22 cellular contexts compared by ENCODE assay signal in the genomic region with DNA sequence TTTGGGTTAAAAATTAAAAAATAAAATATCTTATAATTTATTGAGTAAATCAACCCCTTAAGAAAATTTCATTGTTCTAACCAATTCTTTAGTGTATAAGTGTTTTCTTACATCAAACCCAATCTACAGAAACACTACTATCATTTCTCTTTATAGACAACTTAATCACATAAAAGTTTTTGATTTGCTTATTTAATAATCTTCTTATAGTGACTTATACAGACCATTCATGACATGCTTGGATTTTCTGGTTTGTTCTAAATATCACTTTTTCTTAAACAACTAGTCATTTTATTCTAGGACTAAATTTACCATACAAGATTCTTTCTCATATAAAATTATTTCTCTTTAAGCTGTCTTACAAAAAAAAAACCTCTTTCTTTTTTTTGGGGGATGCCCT. TPM values are rescaled to one million over a fixed set of nuclear protein-coding genes. Genes with fewer than 3 reads are reported as not detected.
DNase-seq lines count a peak whose midpoint lies in the region; ATAC-seq, FAIRE-seq and TF ChIP-seq lines count a peak whose summit lies in the region.
"Had no signal": no experiment of that assay in that cellular context is flagged by ENCODE, and none has a peak within 500 bp of the region (broad histone marks: within the 10 kb centered on the region; RNA-seq: fewer than 3 reads in every experiment).

No MANE protein-coding gene starts in this region.

- H3K4me3 Mint-ChIP-seq in neural progenitor cell = no peak overlapping the region
- H3K4me3 Mint-ChIP-seq: CD8-positive, alpha-beta T cell; HFFc6 had no signal

- H3K4me2 ChIP-seq in HepG2 (ENCODE audit: low read depth, low read length) = no peak overlapping the region
- H3K4me2 ChIP-seq in neural progenitor cell = no peak overlapping the region
- H3K4me2 ChIP-seq: BLaER1 had no signal

- H4K20me1 ChIP-seq in HepG2 (ENCODE audit: insufficient read depth, low read length) (no peaks in the 10 kb centered on the region), neural progenitor cell (ENCODE audit: low read depth) (no peaks in the 10 kb centered on the region)
- H4K20me1 ChIP-seq: BLaER1 had no signal

- H2AFZ ChIP-seq in HepG2 (ENCODE audit: low read length) (no peak overlapping the region), neural progenitor cell (replicated peaks) (no peak overlapping the region)

- H3K36me3 ChIP-seq in HepG2 (replicated peaks in 1 of 2; ENCODE audit: control insufficient read depth in 1 of 2, insufficient read depth in 2 of 2, low read length in 2 of 2) (no peaks in the 10 kb centered on the region), right lobe of liver (no peaks in the 10 kb centered on the region), neural progenitor cell (no peaks in the 10 kb centered on the region)
- H3K36me3 ChIP-seq: BLaER1, SJCRH30 had no signal

- H3K27me3 ChIP-seq in HepG2 (ENCODE audit: control insufficient read depth in 1 of 2, insufficient read depth in 2 of 2, low read length in 2 of 2) (no peaks in the 10 kb centered on the region), right lobe of liver (no peaks in the 10 kb centered on the region), neural progenitor cell (no peaks in the 10 kb centered on the region)
- H3K27me3 ChIP-seq: BLaER1, SJCRH30 had no signal

- no peaks in the 10 kb centered on the region for H3K36me3 Mint-ChIP-seq in neural progenitor cell

- no peaks in the 10 kb centered on the region for H3K79me2 ChIP-seq in HepG2 (ENCODE audit: insufficient read depth, low read length)
- H3K79me2 ChIP-seq in neural progenitor cell (ENCODE audit: low read depth) = no peaks in the 10 kb centered on the region

- BruUV-seq in HepG2 (replicated peaks; lab: Mats Ljungman, UMichigan) = no TSS peak

- H3K9me3 Mint-ChIP-seq in neural progenitor cell = peaks cover 50% of the 10 kb centered on the region

- TF ChIP-seq EP300 in HepG2 (IDR thresholded peaks at IDR 0.05; ENCODE audit: low read depth in 2 of 2, low read length in 2 of 2) (no peak), HepG2 (CRISPR knock-in tag; IDR thresholded peaks at IDR 0.05; ENCODE audit: borderline replicate concordance) (no peak)

- H3K4me1 ChIP-seq in HepG2 (ENCODE audit: insufficient read depth, low read length) (no peaks in the 10 kb centered on the region; the same call in 1 of the 2 replicates), right lobe of liver (no peaks in the 10 kb centered on the region), neural progenitor cell (no peaks in the 10 kb centered on the region)
- H3K4me1 ChIP-seq: BLaER1, SJCRH30 had no signal

- no peaks in the 10 kb centered on the region for H3F3A ChIP-seq in neural progenitor cell (ENCODE audit: low read depth)

- peaks cover 6% of the 10 kb centered on the region for H3K27me3 Mint-ChIP-seq in neural progenitor cell (ENCODE audit: insufficient read depth, low read depth)

- DNase-seq in HepG2 (ENCODE audit: low spot score) (no peak), right lobe of liver (no peak), NCI-H69 (lab: John Stamatoyannopoulos, UW) (peak; percentile 3), choroid plexus epithelial cell (ENCODE audit: low read depth) (peak; percentile 2), neural progenitor cell (ENCODE audit: low spot score) (peak; percentile 23), NCI-H345 treated with DMSO at 0.1 percent for 48 hours (lab: John Stamatoyannopoulos, UW; ENCODE audit: unreplicated experiment) (no peak), DMS79 treated with DMSO at 0.1 percent for 48 hours (lab: John Stamatoyannopoulos, UW) (no peak)
- no peak for DNase-seq in stimulated activated CD8-positive, alpha-beta memory T cell treated with anti-CD3 and anti-CD28 coated beads, Interleukin-4, amount 100 ng/mL, for 48 hours
- DNase-seq: CD8-positive, alpha-beta T cell; HFFc6; Karpas-422; MM.1S; NCI-H1092 treated with DMSO at 0.1 percent for 48 hours; NCI-H146; NCI-H2081 treated with DMSO at 0.1 percent for 48 hours; NCI-H510A; NCI-H774; SJCRH30 had no signal

- H3K4me1 Mint-ChIP-seq in neural progenitor cell = no peaks in the 10 kb centered on the region

- intact Hi-C loops in HepG2 (cut with micrococcal nuclease; ENCODE audit: unreplicated experiment) = no loop called here
- intact Hi-C loops in right lobe of liver (cut with DNase I) = no loop called here

- ATAC-seq in HepG2 (no peak), right lobe of liver (no peak)
- ATAC-seq: CD8-positive, alpha-beta T cell; GM12878 had no signal

- no peak for TF ChIP-seq RAD21 in HepG2 (CRISPR knock-in tag; IDR thresholded peaks at IDR 0.05)

- H3K27ac ChIP-seq in HepG2 (ENCODE audit: extremely low read length, insufficient read depth, low read length) (no peak overlapping the region), right lobe of liver (no peak overlapping the region), neural progenitor cell (no peak overlapping the region)
- H3K27ac ChIP-seq: BLaER1, SJCRH30 had no signal

- POLR2A ChIA-PET in HepG2 (lab: Yijun Ruan, JAX) = no interaction called here

- no peak overlapping the region for H3K9ac ChIP-seq in HepG2 (ENCODE audit: insufficient read depth, low read depth, low read length)
- H3K9ac ChIP-seq in neural progenitor cell = no peak overlapping the region
- H3K9ac ChIP-seq: BLaER1 had no signal

- in situ Hi-C loops in HepG2 (cut with HindIII; ENCODE audit: extremely low pct_ligation_motif_present, low pct_unique_long_range_greater_than_20kb) = no loop called here

- TF ChIP-seq POLR2A in HepG2 (IDR thresholded peaks at IDR 0.05; ENCODE audit: insufficient read depth in 1 of 2, low read depth in 2 of 2, low read length in 2 of 2) = no peak
- no peak for TF ChIP-seq POLR2A in right lobe of liver (IDR thresholded peaks at IDR 0.05)

- no peak for FAIRE-seq in HepG2 (lab: Jason Lieb, UNC)
- FAIRE-seq: GM12878, H54 had no signal

- peaks cover 34% of the 10 kb centered on the region for H3K9me3 ChIP-seq in HepG2 (ENCODE audit: low read length)
- no peaks in the 10 kb centered on the region for H3K9me3 ChIP-seq in right lobe of liver
- peaks cover 24% of the 10 kb centered on the region for H3K9me3 ChIP-seq in neural progenitor cell (ENCODE audit: low read depth)
- H3K9me3 ChIP-seq: SJCRH30 had no signal

- no peak overlapping the region for H3K4me3 ChIP-seq in HepG2 (replicated peaks in 1 of 3; ENCODE audit: insufficient read depth in 1 of 3, low read depth in 2 of 3, low read length in 3 of 3)
- no peak overlapping the region for H3K4me3 ChIP-seq in right lobe of liver
- no peak overlapping the region for H3K4me3 ChIP-seq in choroid plexus epithelial cell (ENCODE audit: low read depth, low read length)
- no peak overlapping the region for H3K4me3 ChIP-seq in neural progenitor cell
- H3K4me3 ChIP-seq: BLaER1, GM12878, SJCRH30 had no signal

- no peak for TF ChIP-seq CTCF in HepG2 (CRISPR knock-in tag; IDR thresholded peaks at IDR 0.05)
- no peak for TF ChIP-seq CTCF in right lobe of liver (IDR thresholded peaks at IDR 0.05)
- TF ChIP-seq CTCF in choroid plexus epithelial cell (conservative IDR thresholded peaks at IDR 0.05; ENCODE audit: low read depth, low read length) = no peak
- no peak for TF ChIP-seq CTCF in neural progenitor cell (IDR thresholded peaks at IDR 0.05)

- H3K27ac Mint-ChIP-seq in neural progenitor cell = no peak overlapping the region
- H3K27ac Mint-ChIP-seq: CD8-positive, alpha-beta T cell; HFFc6 had no signal

- CTCF ChIA-PET in HepG2 (lab: Yijun Ruan, JAX; ENCODE audit: low intra/inter-chr PET ratio, low total read pairs) = no interaction called here

RNA-seq across cellular contexts. Expression of gene ZSCAN5A, which starts 27.3 kb away (rescaled TPM):
- total RNA-seq in HepG2 (2016; rRNA removed; fragmentation: Illumina TruSeq; extraction: Trizol) (17.8 and 23.7 TPM in 2 replicates), right lobe of liver (1 to 10 TPM; 2.3 to 7.9 (median 3.7) TPM), neural progenitor cell (ENCODE audit: low replicate concordance) (1.6 and 7.8 TPM in 2 replicates)
- 9.8 and 10.4 TPM in 2 replicates for total RNA-seq in HepG2 (2016; cell fraction: cytosol; rRNA removed; fragmentation: Illumina TruSeq; extraction: Trizol; ENCODE audit: low read depth)
- total RNA-seq in HepG2 (2016; cell fraction: insoluble cytoplasmic fraction; rRNA removed; fragmentation: Illumina TruSeq; extraction: Trizol) = 18.7 and 21.4 TPM in 2 replicates
- 21.2 and 21.4 TPM in 2 replicates for total RNA-seq in HepG2 (2016; cell fraction: membrane; rRNA removed; fragmentation: Illumina TruSeq; extraction: Trizol)
- total RNA-seq in HepG2 (2016; cell fraction: nucleus; rRNA removed; fragmentation: Illumina TruSeq; extraction: Trizol) = 14.7 and 22.2 TPM in 2 replicates
- 9.5 and 11.5 TPM in 2 replicates for polyA plus RNA-seq in HepG2 (2011; rRNA removed)
- polyA plus RNA-seq in HepG2 (2011; cell fraction: cytosol; rRNA removed) = 9.2 TPM in 2 replicates
- 8.4 and 10.1 TPM in 2 replicates for polyA plus RNA-seq in HepG2 (2011; cell fraction: nucleus; rRNA removed)
- 9.5 and 10.4 TPM in 2 replicates for polyA plus RNA-seq in HepG2 (2012)
- 14.1 and 14.3 TPM in 2 replicates for polyA plus RNA-seq in HepG2 (2016; cell fraction: cytosol; fragmentation: Illumina TruSeq; extraction: Trizol; ENCODE audit: low read depth)
- polyA plus RNA-seq in HepG2 (2016; cell fraction: insoluble cytoplasmic fraction; fragmentation: Illumina TruSeq; extraction: Trizol; ENCODE audit: low read depth) = 19.6 and 24.3 TPM in 2 replicates
- polyA plus RNA-seq in HepG2 (2016; cell fraction: membrane; fragmentation: Illumina TruSeq; extraction: Trizol; ENCODE audit: low read depth) = 20.7 and 22.5 TPM in 2 replicates
- polyA plus RNA-seq in HepG2 (2016; cell fraction: nucleus; fragmentation: Illumina TruSeq; extraction: Trizol; ENCODE audit: insufficient read depth, low read depth) = 17.7 and 21.4 TPM in 2 replicates
- polyA minus RNA-seq in HepG2 (2011; rRNA and poly(A)+ RNA removed; ENCODE audit: low replicate concordance) = 53.1 and 99.1 TPM in 2 replicates
- 8.2 and 10.2 TPM in 2 replicates for polyA minus RNA-seq in HepG2 (2011; cell fraction: cytosol; rRNA and poly(A)+ RNA removed)
- 36.4 and 39.8 TPM in 2 replicates for polyA minus RNA-seq in HepG2 (2011; cell fraction: nucleus; rRNA and poly(A)+ RNA removed)

RNA-seq across cellular contexts. Expression of gene ZNF582, which starts 51.4 kb away (rescaled TPM):
- total RNA-seq in HepG2 (2016; rRNA removed; fragmentation: Illumina TruSeq; extraction: Trizol) = 1.6 and 2.4 TPM in 2 replicates
- 0.44 and 0.61 TPM in 2 replicates for total RNA-seq in HepG2 (2016; cell fraction: cytosol; rRNA removed; fragmentation: Illumina TruSeq; extraction: Trizol; ENCODE audit: low read depth)
- total RNA-seq in HepG2 (2016; cell fraction: insoluble cytoplasmic fraction; rRNA removed; fragmentation: Illumina TruSeq; extraction: Trizol) = 0.93 and 1.9 TPM in 2 replicates
- 0.65 and 0.90 TPM in 2 replicates for total RNA-seq in HepG2 (2016; cell fraction: membrane; rRNA removed; fragmentation: Illumina TruSeq; extraction: Trizol)
- 0.99 and 1.2 TPM in 2 replicates for total RNA-seq in HepG2 (2016; cell fraction: nucleus; rRNA removed; fragmentation: Illumina TruSeq; extraction: Trizol)
- 0.83 and 1.1 TPM in 2 replicates for polyA plus RNA-seq in HepG2 (2011; rRNA removed)
- 0.48 and 1.3 TPM in 2 replicates for polyA plus RNA-seq in HepG2 (2011; cell fraction: cytosol; rRNA removed)
- polyA plus RNA-seq in HepG2 (2011; cell fraction: nucleus; rRNA removed) = 1.2 and 1.6 TPM in 2 replicates
- 1.5 and 1.8 TPM in 2 replicates for polyA plus RNA-seq in HepG2 (2012)
- 0.34 and 0.82 TPM in 2 replicates for polyA plus RNA-seq in HepG2 (2016; cell fraction: cytosol; fragmentation: Illumina TruSeq; extraction: Trizol; ENCODE audit: low read depth)
- polyA plus RNA-seq in HepG2 (2016; cell fraction: insoluble cytoplasmic fraction; fragmentation: Illumina TruSeq; extraction: Trizol; ENCODE audit: low read depth) = 1.3 and 1.6 TPM in 2 replicates
- 0.64 and 1.2 TPM in 2 replicates for polyA plus RNA-seq in HepG2 (2016; cell fraction: membrane; fragmentation: Illumina TruSeq; extraction: Trizol; ENCODE audit: low read depth)
- polyA plus RNA-seq in HepG2 (2016; cell fraction: nucleus; fragmentation: Illumina TruSeq; extraction: Trizol; ENCODE audit: insufficient read depth, low read depth) = 1.7 and 1.8 TPM in 2 replicates
- polyA minus RNA-seq in HepG2 (2011; rRNA and poly(A)+ RNA removed; ENCODE audit: low replicate concordance) = 1.2 TPM in 1 of 2 replicates, not detected in the other
- 0.26 and 1.1 TPM in 2 replicates for polyA minus RNA-seq in HepG2 (2011; cell fraction: cytosol; rRNA and poly(A)+ RNA removed)
- polyA minus RNA-seq in HepG2 (2011; cell fraction: nucleus; rRNA and poly(A)+ RNA removed) = 2.1 and 2.3 TPM in 2 replicates
- total RNA-seq in right lobe of liver = 1 to 10 TPM in 4 of 6 experiments, under 1 TPM in 2; 0.80 to 2.8 (median 1.5) TPM
- total RNA-seq in neural progenitor cell (ENCODE audit: low replicate concordance) = 2.5 and 4.0 TPM in 2 replicates
- total RNA-seq: HT-29 had no signal

Comparison
In these comparisons a context has a peak if more than half of its experiments do, and no peak if none do; other contexts are left out.
1. DNase-seq: peak in NCI-H69 (single experiment), choroid plexus epithelial cell (single experiment) and neural progenitor cell (single experiment); none in HepG2 (single experiment), right lobe of liver (0 of 3), NCI-H345 treated with DMSO at 0.1 percent for 48 hours (single experiment), stimulated activated CD8-positive, alpha-beta memory T cell treated with anti-CD3 and anti-CD28 coated beads, Interleukin-4, amount 100 ng/mL, for 48 hours (single experiment) and DMS79 treated with DMSO at 0.1 percent for 48 hours (single experiment).